Comparison of ENCODE assay signal across 8 cellular contexts in genomic region chr5:137666109-137666850, GRCh38.
A peak's percentile ranks its signal among the peaks of the same experiment; 100 is the strongest.
DNase-seq lines count a peak whose midpoint lies in the region; ATAC-seq and TF ChIP-seq lines count a peak whose summit lies in the region.

No MANE protein-coding gene starts in this region.

- H3K4me3 ChIP-seq in CD8-positive, alpha-beta memory T cell (ENCODE audit: low read length): no peak overlapping the region
- H3K4me3 ChIP-seq in HL-60 (replicated peaks; ENCODE audit: insufficient read depth, low read length) (no peak overlapping the region), left ventricle myocardium inferior (peak overlapping the region; percentile 22)

- H3K4me1 Mint-ChIP-seq in CD8-positive, alpha-beta memory T cell: peaks cover 11 to 15% (median 14%) of the 10 kb centered on the region in 3 donors
- H3K4me1 Mint-ChIP-seq in stimulated activated naive CD8-positive, alpha-beta T cell treated with anti-CD3 and anti-CD28 coated beads, Interleukin-15, amount 100 ng/mL, for 72 hours: peaks cover 41% of the 10 kb centered on the region

- peaks cover 12% of the 10 kb centered on the region for H3K4me1 ChIP-seq in CD8-positive, alpha-beta memory T cell (ENCODE audit: insufficient read depth, low read length)
- H3K4me1 ChIP-seq in left ventricle myocardium inferior: peaks cover 25% of the 10 kb centered on the region

- no peaks in the 10 kb centered on the region for H3K27me3 Mint-ChIP-seq in CD8-positive, alpha-beta memory T cell
- no peaks in the 10 kb centered on the region for H3K27me3 Mint-ChIP-seq in stimulated activated naive CD8-positive, alpha-beta T cell treated with anti-CD3 and anti-CD28 coated beads, Interleukin-15, amount 100 ng/mL, for 72 hours

- no peak overlapping the region for H3K4me3 Mint-ChIP-seq in CD8-positive, alpha-beta memory T cell
- H3K4me3 Mint-ChIP-seq in stimulated activated naive CD8-positive, alpha-beta T cell treated with anti-CD3 and anti-CD28 coated beads, Interleukin-15, amount 100 ng/mL, for 72 hours: peak overlapping the region; percentile 17 to 50

- CTCF ChIA-PET in CD8-positive, alpha-beta memory T cell (lab: Charles Lee): interaction anchor here (1.3 to 4.5 kb wide), 4 partner anchors 11 to 75 kb away, joined by 3 to 29 read pairs (median 4); partner anchors contain the start of gene KLHL3

- no peaks in the 10 kb centered on the region for H3K9me3 Mint-ChIP-seq in CD8-positive, alpha-beta memory T cell
- no peaks in the 10 kb centered on the region for H3K9me3 Mint-ChIP-seq in stimulated activated naive CD8-positive, alpha-beta T cell treated with anti-CD3 and anti-CD28 coated beads, Interleukin-15, amount 100 ng/mL, for 72 hours

- no peaks in the 10 kb centered on the region for H3K36me3 ChIP-seq in CD8-positive, alpha-beta memory T cell (ENCODE audit: insufficient read depth, low read length)
- H3K36me3 ChIP-seq in left ventricle myocardium inferior: no peaks in the 10 kb centered on the region

- POLR2A ChIA-PET in CD8-positive, alpha-beta memory T cell (lab: Charles Lee): interaction anchor here (1.5 kb wide), 1 partner anchor 87 kb away, joined by 6 read pairs; no protein-coding TSS in a partner anchor

- intact Hi-C loops in left ventricle myocardium inferior (cut with micrococcal nuclease): no loop called here

- peak in 3 of 5 donors; percentile 26 to 53 (median 52) for DNase-seq in CD8-positive, alpha-beta memory T cell
- DNase-seq in HL-60 (ENCODE audit: low read depth in 1 of 2, low spot score in 1 of 2): peak; percentile 23 to 29
- DNase-seq in activated CD8-positive, alpha-beta memory T cell treated with anti-CD3 and anti-CD28 coated beads, Interleukin-2, amount 50 U/mL, for 4 hours: peak; percentile 21
- DNase-seq in left ventricle myocardium inferior: no peak
- DNase-seq in stimulated activated naive CD8-positive, alpha-beta T cell treated with anti-CD3 and anti-CD28 coated beads, Interleukin-15, amount 100 ng/mL, for 72 hours: peak; percentile 41 to 59
- no peak for DNase-seq in DMS 273 treated with DMSO at 0.1 percent for 48 hours (lab: John Stamatoyannopoulos, UW)
- DNase-seq in NCI-H1048 (lab: John Stamatoyannopoulos, UW): no peak

- H3K27ac Mint-ChIP-seq in CD8-positive, alpha-beta memory T cell: peak overlapping the region in 4 of 8 donors; percentile 12 to 93 (median 67)
- peak overlapping the region; percentile 35 to 92 for H3K27ac Mint-ChIP-seq in stimulated activated naive CD8-positive, alpha-beta T cell treated with anti-CD3 and anti-CD28 coated beads, Interleukin-15, amount 100 ng/mL, for 72 hours

- H3K27me3 ChIP-seq in CD8-positive, alpha-beta memory T cell (ENCODE audit: insufficient read depth, low read length, poor library complexity, severe bottlenecking): no peaks in the 10 kb centered on the region
- no peaks in the 10 kb centered on the region for H3K27me3 ChIP-seq in HL-60 (ENCODE audit: insufficient read depth, poor library complexity, severe bottlenecking)
- no peaks in the 10 kb centered on the region for H3K27me3 ChIP-seq in left ventricle myocardium inferior (ENCODE audit: low read depth)

- no peaks in the 10 kb centered on the region for H3K9me3 ChIP-seq in CD8-positive, alpha-beta memory T cell (ENCODE audit: low read length)
- no peaks in the 10 kb centered on the region for H3K9me3 ChIP-seq in left ventricle myocardium inferior (replicated peaks)

- ATAC-seq in GM21381 (IDR thresholded peaks at IDR 0.05; ENCODE audit: unreplicated experiment): peak; percentile 100
- ATAC-seq in stimulated activated naive CD8-positive, alpha-beta T cell treated with anti-CD3 and anti-CD28 coated beads, Interleukin-15, amount 100 ng/mL, for 72 hours: peak; percentile 100

- no peak overlapping the region for H3K27ac ChIP-seq in CD8-positive, alpha-beta memory T cell (ENCODE audit: low read depth, low read length)
- H3K27ac ChIP-seq in HL-60 (replicated peaks) (no peak overlapping the region), left ventricle myocardium inferior (replicated peaks) (peak overlapping the region; percentile 75)

- TF ChIP-seq CTCF in HL-60 (IDR thresholded peaks at IDR 0.05; ENCODE audit: insufficient read depth, low read length) (no peak), left ventricle myocardium inferior (IDR thresholded peaks at IDR 0.05; ENCODE audit: borderline replicate concordance) (no peak)

- peaks cover 0 to 8% (median 8%) of the 10 kb centered on the region in 3 donors for H3K36me3 Mint-ChIP-seq in CD8-positive, alpha-beta memory T cell

Comparison
In these comparisons a context has a peak if more than half of its experiments do, and no peak if none do; other contexts are left out.
1. DNase-seq: peak in CD8-positive, alpha-beta memory T cell (3 of 5), HL-60 (2 of 2), activated CD8-positive, alpha-beta memory T cell treated with anti-CD3 and anti-CD28 coated beads, Interleukin-2, amount 50 U/mL, for 4 hours (single experiment) and stimulated activated naive CD8-positive, alpha-beta T cell treated with anti-CD3 and anti-CD28 coated beads, Interleukin-15, amount 100 ng/mL, for 72 hours (2 of 2); none in left ventricle myocardium inferior (single experiment), DMS 273 treated with DMSO at 0.1 percent for 48 hours (single experiment) and NCI-H1048 (single experiment).
2. H3K4me3 Mint-ChIP-seq: peak in stimulated activated naive CD8-positive, alpha-beta T cell treated with anti-CD3 and anti-CD28 coated beads, Interleukin-15, amount 100 ng/mL, for 72 hours (2 of 2); none in CD8-positive, alpha-beta memory T cell (0 of 7).